ENCODE assay signal across 9 cellular contexts in the genomic region with DNA sequence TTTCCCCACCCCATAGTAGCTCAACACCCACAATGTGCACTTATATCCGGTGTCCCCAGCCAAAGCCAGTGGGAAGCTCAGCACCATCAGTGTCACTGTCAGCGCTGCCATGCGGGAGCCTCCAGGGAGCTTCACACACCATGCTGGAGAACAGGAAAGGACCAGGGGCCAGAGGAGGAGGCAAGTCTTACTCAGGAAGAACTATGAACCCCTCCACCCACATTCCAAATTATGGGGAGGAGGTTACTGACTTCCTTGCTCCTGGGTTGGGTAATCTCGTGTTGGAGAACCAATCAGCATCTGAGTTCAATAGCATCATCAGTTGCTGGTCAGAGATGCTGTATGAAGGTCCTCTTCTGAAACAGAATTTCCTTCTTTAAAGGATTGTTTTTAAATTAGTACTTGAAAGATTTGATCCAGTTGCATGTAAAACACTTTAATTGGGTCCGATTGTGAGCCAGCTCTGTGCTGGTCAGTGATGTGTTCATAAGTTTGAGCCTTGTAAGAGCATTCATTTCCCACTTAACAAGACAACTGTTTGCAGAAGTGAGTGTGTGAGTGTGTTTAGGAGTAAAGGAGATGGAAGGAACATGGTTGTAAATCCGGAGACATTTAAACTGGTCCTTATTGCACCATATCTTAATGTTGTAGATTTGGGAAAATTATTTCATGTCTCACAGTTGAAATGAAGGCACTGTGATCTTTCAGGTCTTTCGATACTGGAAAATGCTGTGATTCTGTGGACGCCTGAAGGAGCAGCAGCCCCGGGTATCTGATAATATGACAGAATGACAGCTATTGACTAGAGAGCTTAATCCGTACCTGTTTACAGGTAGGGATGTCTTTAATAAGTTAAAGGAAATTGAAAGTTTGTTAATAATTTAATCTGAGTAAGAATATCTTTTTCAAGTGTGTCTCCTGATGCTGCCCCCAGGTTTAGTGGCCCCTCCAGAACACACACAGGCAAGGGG. TPM values are rescaled to one million over a fixed set of nuclear protein-coding genes. Genes with fewer than 3 reads are reported as not detected.
DNase-seq lines count a peak whose midpoint lies in the region; ATAC-seq and TF ChIP-seq lines count a peak whose summit lies in the region.
"Not testable (repeated sequence)": the region's sequence is repeated elsewhere in the genome, so short reads cannot be mapped to it uniquely, and the experiment has no call there.
"Had no signal": no experiment of that assay in that cellular context is flagged by ENCODE, and none has a peak within 500 bp of the region (broad histone marks: within the 10 kb centered on the region; RNA-seq: fewer than 3 reads in every experiment).

No MANE protein-coding gene starts in this region.

- not testable (repeated sequence) for H3K9ac ChIP-seq in skeletal muscle tissue (ENCODE audit: low read depth in 1 of 3, low read length in 3 of 3)

- not testable (repeated sequence) for H3K4me3 Mint-ChIP-seq in CD8-positive, alpha-beta T cell
- peak overlapping the region; percentile 6 for H3K4me3 Mint-ChIP-seq in activated naive CD8-positive, alpha-beta T cell treated with anti-CD3 and anti-CD28 coated beads, Interleukin-2, amount 10 ng/mL, durations not matched to agents 7 days and 5 days

- CTCF ChIA-PET in CD8-positive, alpha-beta T cell (lab: Charles Lee): interaction anchor here (0.7 to 1.0 kb wide), 2 partner anchors 13 to 227 kb away, joined by 3 read pairs; no protein-coding TSS in a partner anchor

- not testable (repeated sequence) for H3K27ac ChIP-seq in CD8-positive, alpha-beta T cell (ENCODE audit: low read depth, low read length)
- H3K27ac ChIP-seq in skeletal muscle tissue (ENCODE audit: low read depth, low read length): peak overlapping the region; percentile 32

- POLR2A ChIA-PET in CD8-positive, alpha-beta T cell (lab: Charles Lee); activated naive CD8-positive, alpha-beta T cell treated with anti-CD3 and anti-CD28 coated beads, Interleukin-2, amount 10 ng/mL, durations not matched to agents 7 days and 5 days (lab: Charles Lee): not testable (repeated sequence)

- not testable (repeated sequence) for TF ChIP-seq CTCF in CD8-positive, alpha-beta T cell (IDR thresholded peaks at IDR 0.05)

- not testable (repeated sequence) for H3K4me1 ChIP-seq in CD8-positive, alpha-beta T cell (ENCODE audit: insufficient read depth, low read length); skeletal muscle tissue (ENCODE audit: control insufficient read depth in 3 of 3, insufficient read depth in 3 of 3, low read length in 3 of 3)

- H3K4me3 ChIP-seq in CD8-positive, alpha-beta T cell (ENCODE audit: low read depth, low read length); skeletal muscle tissue (ENCODE audit: low read length in 3 of 3): not testable (repeated sequence)

- peak overlapping the region; percentile 70 for H3K27ac Mint-ChIP-seq in CD8-positive, alpha-beta T cell
- not testable (repeated sequence) for H3K27ac Mint-ChIP-seq in activated naive CD8-positive, alpha-beta T cell treated with anti-CD3 and anti-CD28 coated beads, Interleukin-2, amount 10 ng/mL, durations not matched to agents 7 days and 5 days

- H3K27me3 Mint-ChIP-seq in CD8-positive, alpha-beta T cell (ENCODE audit: low read depth): peaks cover 22% of the 10 kb centered on the region
- H3K27me3 Mint-ChIP-seq in activated naive CD8-positive, alpha-beta T cell treated with anti-CD3 and anti-CD28 coated beads, Interleukin-2, amount 10 ng/mL, durations not matched to agents 7 days and 5 days: peaks cover 27% of the 10 kb centered on the region

- H3K27me3 ChIP-seq in CD8-positive, alpha-beta T cell (ENCODE audit: insufficient read depth, low read length); skeletal muscle tissue (ENCODE audit: control insufficient read depth in 3 of 3, insufficient read depth in 3 of 3, low read length in 3 of 3): not testable (repeated sequence)

- intact Hi-C loops in CD8-positive, alpha-beta T cell (cut with DNase I, micrococcal nuclease): not testable (repeated sequence)

- not testable (repeated sequence) for H3K9me3 Mint-ChIP-seq in CD8-positive, alpha-beta T cell; activated naive CD8-positive, alpha-beta T cell treated with anti-CD3 and anti-CD28 coated beads, Interleukin-2, amount 10 ng/mL, durations not matched to agents 7 days and 5 days

- H3K9me3 ChIP-seq in CD8-positive, alpha-beta T cell (ENCODE audit: low read length); skeletal muscle tissue (ENCODE audit: control insufficient read depth in 3 of 3, low read length in 3 of 3): not testable (repeated sequence)

- H3K4me1 Mint-ChIP-seq in CD8-positive, alpha-beta T cell (ENCODE audit: low read depth); activated naive CD8-positive, alpha-beta T cell treated with anti-CD3 and anti-CD28 coated beads, Interleukin-2, amount 10 ng/mL, durations not matched to agents 7 days and 5 days: not testable (repeated sequence)

- not testable (repeated sequence) for H3K36me3 ChIP-seq in CD8-positive, alpha-beta T cell (ENCODE audit: insufficient read depth, low read length); skeletal muscle tissue (ENCODE audit: control insufficient read depth in 3 of 3, insufficient read depth in 3 of 3, low read length in 3 of 3)

- peak; percentile 87 for ATAC-seq in CD8-positive, alpha-beta T cell
- peak; percentile 92 for ATAC-seq in GM18873 (IDR thresholded peaks at IDR 0.05; ENCODE audit: low FRiP score, unreplicated experiment)
- peak; percentile 86 for ATAC-seq in GM21717 (IDR thresholded peaks at IDR 0.05; ENCODE audit: unreplicated experiment)
- ATAC-seq in HG03095 (IDR thresholded peaks at IDR 0.05; ENCODE audit: unreplicated experiment): peak; percentile 92
- ATAC-seq in activated naive CD8-positive, alpha-beta T cell treated with anti-CD3 and anti-CD28 coated beads, Interleukin-2, amount 10 ng/mL, durations not matched to agents 7 days and 5 days (ENCODE audit: low read depth): peak; percentile 56

- H3K36me3 Mint-ChIP-seq in CD8-positive, alpha-beta T cell; activated naive CD8-positive, alpha-beta T cell treated with anti-CD3 and anti-CD28 coated beads, Interleukin-2, amount 10 ng/mL, durations not matched to agents 7 days and 5 days: not testable (repeated sequence)

- DNase-seq in CD8-positive, alpha-beta T cell; activated naive CD8-positive, alpha-beta T cell treated with anti-CD3 and anti-CD28 coated beads, Interleukin-2, amount 10 ng/mL, durations not matched to agents 7 days and 5 days: not testable (repeated sequence)
- peak; percentile 48 for DNase-seq in NOMO-1 treated with dmso at 0.1 percent for 144 hours (lab: John Stamatoyannopoulos, UW; ENCODE audit: unreplicated experiment)
- DNase-seq in iPS DF 4.7 (ENCODE audit: extremely low read depth, low spot score): peak; percentile 30

RNA-seq across cellular contexts. Expression of a gene that starts 34.0 kb away (rescaled TPM):
- total RNA-seq in CD8-positive, alpha-beta T cell: 10 to 100 TPM; 37.8 to 37.9 TPM
- 10 to 100 TPM; 25.8 to 26.1 TPM for total RNA-seq in activated naive CD8-positive, alpha-beta T cell treated with anti-CD3 and anti-CD28 coated beads, Interleukin-2, amount 10 ng/mL, durations not matched to agents 7 days and 5 days
- 54.3 TPM for total RNA-seq in skeletal muscle tissue

RNA-seq across cellular contexts. Expression of a gene that starts 56.4 kb away (rescaled TPM):
- 10 to 100 TPM in 1 of 2 experiments, 1 to 10 TPM in 1; 9.3 to 10.1 TPM for total RNA-seq in CD8-positive, alpha-beta T cell
- under 1 TPM in 1 of 2 experiments, not detected in 1; 0.26 TPM for total RNA-seq in activated naive CD8-positive, alpha-beta T cell treated with anti-CD3 and anti-CD28 coated beads, Interleukin-2, amount 10 ng/mL, durations not matched to agents 7 days and 5 days
- total RNA-seq in skeletal muscle tissue: 14.6 TPM
- total RNA-seq: M059J had no signal

Comparison
In these comparisons a context has a peak if more than half of its experiments do, and no peak if none do; other contexts are left out.
1. RNA of a gene that starts 56.4 kb away (total RNA-seq): 14.6 TPM in skeletal muscle tissue (single experiment) and 9.3 to 10.1 TPM in CD8-positive, alpha-beta T cell; 0.26 TPM in activated naive CD8-positive, alpha-beta T cell treated with anti-CD3 and anti-CD28 coated beads, Interleukin-2, amount 10 ng/mL, durations not matched to agents 7 days and 5 days; every median in the first group is over 4 times any median in the second.
2. Peak in every context shown above with its lines, with median percentiles within 50 percentile points of each other: ATAC-seq.